In the genomic region with DNA sequence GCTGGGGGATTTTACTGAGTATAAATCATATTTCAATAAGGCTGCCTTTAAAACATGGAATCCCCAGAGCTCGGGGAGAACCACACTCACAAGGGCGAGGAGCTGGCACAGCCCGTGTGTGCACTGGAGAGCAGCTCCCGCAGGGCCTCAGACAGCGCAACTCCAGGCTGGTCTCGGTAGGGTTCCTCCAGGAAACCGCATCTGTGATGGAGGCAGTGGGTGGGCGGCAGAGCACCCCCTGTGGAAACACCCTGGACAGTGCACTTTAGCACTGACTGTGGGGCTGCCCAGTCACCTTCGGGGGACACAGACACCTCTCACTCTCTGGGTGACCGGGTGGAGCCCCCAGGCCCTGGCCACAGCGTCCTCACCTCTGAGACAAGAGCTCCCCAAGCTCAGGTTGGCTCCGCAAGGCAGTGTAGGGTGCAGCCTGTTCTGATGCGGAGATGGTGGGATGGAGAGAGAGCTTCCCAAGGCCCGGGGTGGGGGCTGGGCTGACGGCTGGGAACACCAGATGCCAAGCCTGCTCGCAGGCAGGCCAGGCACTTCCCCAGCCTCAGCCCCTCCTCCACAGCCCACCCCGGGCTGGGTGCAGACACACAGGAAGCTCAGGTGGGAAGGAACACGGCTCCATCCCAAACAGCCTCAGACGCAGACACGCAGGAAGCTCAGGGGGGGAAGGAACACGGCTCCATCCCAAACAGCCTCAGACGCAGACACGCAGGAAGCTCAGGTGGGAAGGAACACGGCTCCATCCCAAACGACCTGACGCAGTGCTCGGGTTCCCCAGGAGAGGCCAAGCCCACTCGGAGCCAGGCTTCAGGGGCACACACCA, we compare ENCODE assay signal across 14 cellular contexts.
A peak's percentile ranks its signal among the peaks of the same experiment; 100 is the strongest.
DNase-seq lines count a peak whose midpoint lies in the region; ATAC-seq and TF ChIP-seq lines count a peak whose summit lies in the region.
"Had no signal": no experiment of that assay in that cellular context is flagged by ENCODE, and none has a peak within 500 bp of the region (broad histone marks: within the 10 kb centered on the region; RNA-seq: fewer than 3 reads in every experiment).

No MANE protein-coding gene starts in this region.

- H2BK15ac ChIP-seq in H9 (ENCODE audit: low read depth, low read length), result no peak overlapping the region

- POLR2A ChIA-PET in WTC11 (lab: Charles Lee), result interaction anchor here (0.6 kb wide), 1 partner anchor 32 kb away, joined by 3 read pairs; no protein-coding TSS in a partner anchor

- DNase-seq in H9 (peak; percentile 24), WTC11 (ENCODE audit: low spot score) (peak; percentile 14), islet precursor cell (peak; percentile 52), sigmoid colon (peak; percentile 42), MV-4-11 (lab: John Stamatoyannopoulos, UW) (no peak), NCI-H187 (lab: John Stamatoyannopoulos, UW) (no peak)
- DNase-seq in activated CD4-positive, alpha-beta T cell treated with anti-CD3 and anti-CD28 coated beads, Interleukin-2, amount 10 ng/mL, durations not matched to agents 24 days and 14 days, result no peak
- DNase-seq: DMS79 treated with DMSO at 0.1 percent for 48 hours, Karpas-422, NCI-H526 had no signal

- H3K18ac ChIP-seq in H9 (ENCODE audit: insufficient read length, low read depth, low read length), result no peak overlapping the region

- H3K27ac Mint-ChIP-seq in H9 (peak overlapping the region; percentile 26 to 83 (median 61); a peak in 4 of 7 replicates), WTC11 (0 out of 2 replicates have a peak overlapping the region, but pooled peaks have one; percentile 65)
- H3K27ac Mint-ChIP-seq in activated T-helper 17 cell treated with anti-CD3 and anti-CD28 coated beads, Interleukin-2, amount 50 U/mL, for 72 hours, result no peak overlapping the region
- no peak overlapping the region for H3K27ac Mint-ChIP-seq in activated CD4-positive, alpha-beta T cell treated with anti-CD3 and anti-CD28 coated beads, Interleukin-2, amount 10 ng/mL, durations not matched to agents 24 days and 14 days

- H3K4me1 Mint-ChIP-seq in H9 (no peaks in the 10 kb centered on the region), WTC11 (no peaks in the 10 kb centered on the region)
- H3K4me1 Mint-ChIP-seq in activated T-helper 17 cell treated with anti-CD3 and anti-CD28 coated beads, Interleukin-2, amount 50 U/mL, for 72 hours, result peaks cover 7% of the 10 kb centered on the region
- H3K4me1 Mint-ChIP-seq in activated CD4-positive, alpha-beta T cell treated with anti-CD3 and anti-CD28 coated beads, Interleukin-2, amount 10 ng/mL, durations not matched to agents 24 days and 14 days, result peaks cover 2% of the 10 kb centered on the region

- H2AK5ac ChIP-seq in H9 (ENCODE audit: insufficient read length, low read length), result no peak overlapping the region

- H3K4me1 ChIP-seq in H9 (ENCODE audit: insufficient read depth, low read length), result no peaks in the 10 kb centered on the region
- H3K4me1 ChIP-seq in sigmoid colon, result peaks cover 0 to 16% (median 0%) of the 10 kb centered on the region in 4 donors
- H3K4me1 ChIP-seq: body of pancreas had no signal

- no peak overlapping the region for H3K4me3 ChIP-seq in sigmoid colon
- H3K4me3 ChIP-seq: body of pancreas had no signal

- TF ChIP-seq CTCF in H9 (conservative IDR thresholded peaks at IDR 0.05) (no peak), WTC11 (IDR thresholded peaks at IDR 0.05) (no peak), sigmoid colon (IDR thresholded peaks at IDR 0.05) (no peak)

- H2BK120ac ChIP-seq in H9 (ENCODE audit: low read depth, low read length, poor library complexity, severe bottlenecking), result no peak overlapping the region

- no peak overlapping the region for H3K27ac ChIP-seq in H9 (ENCODE audit: insufficient read length, low read depth, low read length)
- H3K27ac ChIP-seq in sigmoid colon, result no peak overlapping the region
- H3K27ac ChIP-seq: body of pancreas, C4-2B had no signal

- no peak overlapping the region for H3K23ac ChIP-seq in H9 (ENCODE audit: insufficient read length, low read depth, low read length)

- 0 out of 5 replicates have a peak, but pooled peaks cover 0 to 4% of the 10 kb centered on the region in 2 experiments for H3K9me3 Mint-ChIP-seq in H9
- no peaks in the 10 kb centered on the region for H3K9me3 Mint-ChIP-seq in WTC11
- H3K9me3 Mint-ChIP-seq in activated T-helper 17 cell treated with anti-CD3 and anti-CD28 coated beads, Interleukin-2, amount 50 U/mL, for 72 hours, result no peaks in the 10 kb centered on the region
- H3K9me3 Mint-ChIP-seq in activated CD4-positive, alpha-beta T cell treated with anti-CD3 and anti-CD28 coated beads, Interleukin-2, amount 10 ng/mL, durations not matched to agents 24 days and 14 days, result no peaks in the 10 kb centered on the region

- H3K27me3 ChIP-seq in H9 (ENCODE audit: insufficient read depth, low read length) (no peaks in the 10 kb centered on the region), sigmoid colon (no peaks in the 10 kb centered on the region)
- H3K27me3 ChIP-seq: body of pancreas had no signal

- H3K36me3 ChIP-seq in sigmoid colon, result peaks cover 0 to 4% (median 0%) of the 10 kb centered on the region in 4 donors

- no peak overlapping the region for H2AFZ ChIP-seq in H9 (ENCODE audit: low read length)

- no peak overlapping the region for H4K5ac ChIP-seq in H9 (ENCODE audit: insufficient read length, low read depth, low read length)

- no peaks in the 10 kb centered on the region for H3K79me2 ChIP-seq in H9 (ENCODE audit: insufficient read depth, low read length)

- CTCF ChIA-PET in WTC11 (lab: Charles Lee), result interaction anchor here (1.1 to 1.2 kb wide), 2 partner anchors 33 to 186 kb away, joined by 3 to 4 read pairs; no protein-coding TSS in a partner anchor

- H3K56ac ChIP-seq in H9 (ENCODE audit: insufficient read length, low read depth, low read length), result no peak overlapping the region

- no peak overlapping the region for H3K4ac ChIP-seq in H9 (ENCODE audit: low read depth, low read length)

- no peaks in the 10 kb centered on the region for H3K23me2 ChIP-seq in H9 (ENCODE audit: insufficient read length, low read depth, low read length, poor library complexity, severe bottlenecking)

- H3K79me1 ChIP-seq in H9 (ENCODE audit: insufficient read depth, low read depth, low read length, poor library complexity, severe bottlenecking), result no peaks in the 10 kb centered on the region

- H3K36me3 Mint-ChIP-seq in H9 (ENCODE audit: insufficient read depth in 1 of 3, low read depth in 3 of 3) (peaks cover 6 to 7% (median 6%) of the 10 kb centered on the region in 3 experiments; a peak in 4 of 7 replicates), WTC11 (no peaks in the 10 kb centered on the region)
- peaks cover 4% of the 10 kb centered on the region for H3K36me3 Mint-ChIP-seq in activated T-helper 17 cell treated with anti-CD3 and anti-CD28 coated beads, Interleukin-2, amount 50 U/mL, for 72 hours (ENCODE audit: low read depth)
- no peaks in the 10 kb centered on the region for H3K36me3 Mint-ChIP-seq in activated CD4-positive, alpha-beta T cell treated with anti-CD3 and anti-CD28 coated beads, Interleukin-2, amount 10 ng/mL, durations not matched to agents 24 days and 14 days (ENCODE audit: low read depth)

- H3K4me2 ChIP-seq in H9 (ENCODE audit: insufficient read depth, insufficient read length, low read length), result no peak overlapping the region

- no peaks in the 10 kb centered on the region for H3K9me3 ChIP-seq in H9 (ENCODE audit: control insufficient read depth, low read depth, low read length)
- H3K9me3 ChIP-seq in sigmoid colon, result no peaks in the 10 kb centered on the region
- H3K9me3 ChIP-seq: body of pancreas had no signal

- no peak for ATAC-seq in WTC11
- ATAC-seq in activated T-helper 17 cell treated with anti-CD3 and anti-CD28 coated beads, Interleukin-2, amount 50 U/mL, for 72 hours (replicated peaks), result no peak
- ATAC-seq: body of pancreas, SK-N-SH treated with all-trans-retinoic acid at 6 μM for 48 hours had no signal

- H2BK12ac ChIP-seq in H9 (ENCODE audit: insufficient read length, low read depth, low read length), result no peak overlapping the region

- no peak overlapping the region for H3K4me3 Mint-ChIP-seq in H9
- no peak overlapping the region for H3K4me3 Mint-ChIP-seq in WTC11
- H3K4me3 Mint-ChIP-seq in activated T-helper 17 cell treated with anti-CD3 and anti-CD28 coated beads, Interleukin-2, amount 50 U/mL, for 72 hours, result no peak overlapping the region
- H3K4me3 Mint-ChIP-seq in activated CD4-positive, alpha-beta T cell treated with anti-CD3 and anti-CD28 coated beads, Interleukin-2, amount 10 ng/mL, durations not matched to agents 24 days and 14 days, result no peak overlapping the region

- no peak for TF ChIP-seq POLR2A in sigmoid colon (IDR thresholded peaks at IDR 0.05)

- H4K20me1 ChIP-seq in H9 (ENCODE audit: control insufficient read depth, insufficient read depth, insufficient read length), result no peaks in the 10 kb centered on the region

- H3T11ph ChIP-seq in H9 (ENCODE audit: low read length), result no peak overlapping the region

- intact Hi-C loops in sigmoid colon (cut with DNase I), result no loop called here
- intact Hi-C loops in activated CD4-positive, alpha-beta T cell treated with anti-CD3 and anti-CD28 coated beads, Interleukin-2, amount 10 ng/mL, durations not matched to agents 24 days and 14 days (cut with micrococcal nuclease), result no loop called here

- TF ChIP-seq EP300 in sigmoid colon (IDR thresholded peaks at IDR 0.05), result no peak

- no peak overlapping the region for H3K9ac ChIP-seq in H9 (ENCODE audit: extremely low read depth, insufficient read length, low read length)

- no CpG with 5 or more reads among the region's 28 CpGs for WGBS in H9 (ENCODE audit: extremely low coverage, insufficient read length, low lambda C conversion rate)
- 84 to 93% methylated on average over 28 of the region's 28 CpGs for WGBS in sigmoid colon, 2 donors

- H4K91ac ChIP-seq in H9 (ENCODE audit: insufficient read length, low read depth, low read length), result no peak overlapping the region

- H3K27me3 Mint-ChIP-seq in H9 (ENCODE audit: low read depth), result no peaks in the 10 kb centered on the region; the same call in 1 of the 2 replicates
- H3K27me3 Mint-ChIP-seq in WTC11 (ENCODE audit: low read depth), result no peaks in the 10 kb centered on the region
- H3K27me3 Mint-ChIP-seq in activated T-helper 17 cell treated with anti-CD3 and anti-CD28 coated beads, Interleukin-2, amount 50 U/mL, for 72 hours, result no peaks in the 10 kb centered on the region
- no peaks in the 10 kb centered on the region for H3K27me3 Mint-ChIP-seq in activated CD4-positive, alpha-beta T cell treated with anti-CD3 and anti-CD28 coated beads, Interleukin-2, amount 10 ng/mL, durations not matched to agents 24 days and 14 days

- no peak overlapping the region; the same call in 1 of the 2 replicates for H3K14ac ChIP-seq in H9 (ENCODE audit: insufficient read depth, low read length)

- H4K8ac ChIP-seq in H9 (replicated peaks; ENCODE audit: insufficient read length, low read depth, low read length), result no peak overlapping the region

- no peak overlapping the region for H2BK5ac ChIP-seq in H9 (ENCODE audit: insufficient read length, low read length)

- H2BK20ac ChIP-seq in H9 (ENCODE audit: low read depth, low read length, poor library complexity, severe bottlenecking), result no peak overlapping the region

TF ChIP-seq in WTC11, 78 proteins besides CTCF, POLR2A, EP300 and RAD21 (continues in another document):
- TF ChIP-seq GABPB1 (CRISPR knock-in tag; IDR thresholded peaks at IDR 0.05) (no peak), TEAD4 (CRISPR knock-in tag; IDR thresholded peaks at IDR 0.05) (no peak)

Comparison
In these comparisons a context has a peak if more than half of its experiments do, and no peak if none do; other contexts are left out.
1. DNase-seq: peak in H9 (single experiment), WTC11 (single experiment), islet precursor cell (single experiment) and sigmoid colon (single experiment); none in activated CD4-positive, alpha-beta T cell treated with anti-CD3 and anti-CD28 coated beads, Interleukin-2, amount 10 ng/mL, durations not matched to agents 24 days and 14 days (single experiment), MV-4-11 (single experiment) and NCI-H187 (0 of 2).
2. H3K27ac Mint-ChIP-seq: peak in H9 (3 of 3) and WTC11 (single experiment); none in activated T-helper 17 cell treated with anti-CD3 and anti-CD28 coated beads, Interleukin-2, amount 50 U/mL, for 72 hours (single experiment) and activated CD4-positive, alpha-beta T cell treated with anti-CD3 and anti-CD28 coated beads, Interleukin-2, amount 10 ng/mL, durations not matched to agents 24 days and 14 days (single experiment).